2 cellular contexts compared by ENCODE assay signal in genomic region chrX:88325634-88326033, GRCh38.
TF ChIP-seq lines count a peak whose summit lies in the region.

No MANE protein-coding gene starts in this region.

TF ChIP-seq in A549, 52 proteins besides CTCF, POLR2A, EP300 and RAD21 (continued from another document):
- TF ChIP-seq, protein P1, sequence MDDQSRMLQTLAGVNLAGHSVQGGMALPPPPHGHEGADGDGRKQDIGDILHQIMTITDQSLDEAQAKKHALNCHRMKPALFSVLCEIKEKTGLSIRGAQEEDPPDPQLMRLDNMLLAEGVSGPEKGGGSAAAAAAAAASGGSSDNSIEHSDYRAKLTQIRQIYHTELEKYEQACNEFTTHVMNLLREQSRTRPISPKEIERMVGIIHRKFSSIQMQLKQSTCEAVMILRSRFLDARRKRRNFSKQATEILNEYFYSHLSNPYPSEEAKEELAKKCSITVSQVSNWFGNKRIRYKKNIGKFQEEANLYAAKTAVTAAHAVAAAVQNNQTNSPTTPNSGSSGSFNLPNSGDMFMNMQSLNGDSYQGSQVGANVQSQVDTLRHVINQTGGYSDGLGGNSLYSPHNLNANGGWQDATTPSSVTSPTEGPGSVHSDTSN (IDR thresholded peaks at IDR 0.05): no peak
- no peak for TF ChIP-seq HOXB13 (CRISPR knock-in tag; IDR thresholded peaks at IDR 0.05; ENCODE audit: low read depth)
- TF ChIP-seq CBX2 (IDR thresholded peaks at IDR 0.05; ENCODE audit: borderline replicate concordance, low read depth): no peak
- TF ChIP-seq FOSL2 (IDR thresholded peaks at IDR 0.05): no peak
- no peak for TF ChIP-seq FOSL2 (CRISPR knock-in tag; IDR thresholded peaks at IDR 0.05)
- TF ChIP-seq KDM1A (IDR thresholded peaks at IDR 0.05; ENCODE audit: low read depth): no peak
- no peak for TF ChIP-seq ZSCAN20 (CRISPR knock-in tag; IDR thresholded peaks at IDR 0.05)

TF ChIP-seq in SK-N-SH, 30 proteins besides CTCF, POLR2A, EP300 and RAD21 (continued from another document):
- TF ChIP-seq USF1 (IDR thresholded peaks at IDR 0.05; ENCODE audit: borderline replicate concordance, low read depth): no peak
- no peak for TF ChIP-seq SIN3A (IDR thresholded peaks at IDR 0.05; ENCODE audit: borderline replicate concordance, low read depth, low read length)
- TF ChIP-seq TEAD4 (IDR thresholded peaks at IDR 0.05; ENCODE audit: borderline replicate concordance, insufficient read depth): no peak
